ENCODE assay signal across 17 cellular contexts in the genomic region with DNA sequence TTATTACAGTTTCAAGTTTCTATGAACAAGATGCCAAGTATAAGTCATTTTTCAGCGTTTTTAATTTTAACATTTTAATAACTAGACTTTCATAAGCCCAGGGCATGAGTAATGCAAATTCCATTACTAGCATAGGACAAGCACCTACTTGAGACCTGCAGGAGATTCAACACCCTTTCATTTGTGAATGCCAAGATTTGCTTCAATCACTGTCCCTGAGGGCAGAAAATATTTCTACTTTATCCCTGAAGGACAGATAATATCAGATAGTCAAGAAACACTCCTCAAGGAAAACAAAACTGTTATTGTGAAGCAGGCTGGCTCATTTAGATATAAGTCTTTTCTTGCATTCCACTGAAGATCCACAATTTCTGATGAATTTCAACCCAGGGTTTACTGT. TPM values are rescaled to one million over a fixed set of nuclear protein-coding genes. Genes with fewer than 3 reads are reported as not detected.
DNase-seq lines count a peak whose midpoint lies in the region; ATAC-seq, FAIRE-seq and TF ChIP-seq lines count a peak whose summit lies in the region.
"Had no signal": no experiment of that assay in that cellular context is flagged by ENCODE, and none has a peak within 500 bp of the region (broad histone marks: within the 10 kb centered on the region; RNA-seq: fewer than 3 reads in every experiment).

No MANE protein-coding gene starts in this region.

- peaks cover 0 to 12% of the 10 kb centered on the region in 2 donors for H3K4me1 ChIP-seq in lung (ENCODE audit: control insufficient read depth in 2 of 2, insufficient read depth in 2 of 2, low read length in 2 of 2)

- no peak overlapping the region for H3K4me3 Mint-ChIP-seq in type B pancreatic cell
- H3K4me3 Mint-ChIP-seq: activated B cell treated with CpG ODN at 0.5 μM for 24 hours; CD4-positive, alpha-beta memory T cell had no signal

- ATAC-seq in Right ventricle myocardium inferior = peak; percentile 28
- no peak for ATAC-seq in left ventricle myocardium superior
- ATAC-seq in lung (ENCODE audit: insufficient read depth, low FRiP score) = peak; percentile 49
- ATAC-seq in HG02642 (IDR thresholded peaks at IDR 0.05; ENCODE audit: poor library complexity, unreplicated experiment) = no peak
- ATAC-seq: HCT116 had no signal

- WGBS in lung, 2 donors = 66 to 78% methylated on average over 1 of the region's 1 CpG

- DNase-seq in Right ventricle myocardium inferior (ENCODE audit: missing footprints) (no peak), left ventricle myocardium superior (no peak), bronchial epithelial cell (ENCODE audit: low read depth) (peak; percentile 95), lung (ENCODE audit: low spot score) (no peak), type B pancreatic cell (ENCODE audit: extremely low spot score, unreplicated experiment) (no peak), mucosa of gallbladder (ENCODE audit: low spot score) (no peak), NCI-H1105 (lab: John Stamatoyannopoulos, UW) (no peak)
- DNase-seq: activated B cell treated with CpG ODN at 0.5 μM for 24 hours; CD4-positive, alpha-beta memory T cell; effector CD8-positive, alpha-beta T cell; foreskin fibroblast; KG1; midbrain; NCI-H146; OCI-M1 had no signal

- peak overlapping the region in 1 of 2 donors; percentile 77 for H3K27ac ChIP-seq in lung (ENCODE audit: low read depth in 1 of 2, low read length in 1 of 2)

- H3K27ac Mint-ChIP-seq in type B pancreatic cell = peak overlapping the region; percentile 13
- H3K27ac Mint-ChIP-seq: activated B cell treated with CpG ODN at 0.5 μM for 24 hours had no signal

- H3K9me3 ChIP-seq in lung (ENCODE audit: control insufficient read depth in 2 of 2, insufficient read depth in 1 of 2, low read length in 1 of 2) = peaks cover 0 to 4% of the 10 kb centered on the region in 2 donors

- peaks cover 11% of the 10 kb centered on the region for H3K9me3 Mint-ChIP-seq in type B pancreatic cell

- FAIRE-seq in bronchial epithelial cell (lab: Jason Lieb, UNC) = no peak

- TF ChIP-seq CTCF in bronchial epithelial cell (IDR thresholded peaks at IDR 0.05; ENCODE audit: insufficient read depth, low read length, severe bottlenecking) = no peak
- TF ChIP-seq CTCF in lung (IDR thresholded peaks at IDR 0.05; ENCODE audit: control extremely low read depth, extremely low read depth) = no peak
- TF ChIP-seq CTCF in type B pancreatic cell (conservative IDR thresholded peaks at IDR 0.05) = no peak

- H3K4me3 ChIP-seq in bronchial epithelial cell (ENCODE audit: low read depth, low read length) = no peak overlapping the region
- H3K4me3 ChIP-seq in lung = no peak overlapping the region

- H3K27me3 ChIP-seq in bronchial epithelial cell (ENCODE audit: control insufficient read depth, insufficient read depth, low read length) = no peaks in the 10 kb centered on the region
- H3K27me3 ChIP-seq in lung (ENCODE audit: control insufficient read depth, insufficient read depth) = no peaks in the 10 kb centered on the region

- H3K27me3 Mint-ChIP-seq in type B pancreatic cell = no peaks in the 10 kb centered on the region
- H3K27me3 Mint-ChIP-seq: activated B cell treated with CpG ODN at 0.5 μM for 24 hours; CD4-positive, alpha-beta memory T cell had no signal

- H3K4me1 Mint-ChIP-seq in type B pancreatic cell (ENCODE audit: unreplicated experiment) = no peaks in the 10 kb centered on the region
- H3K4me1 Mint-ChIP-seq: activated B cell treated with CpG ODN at 0.5 μM for 24 hours had no signal

- intact Hi-C loops in Right ventricle myocardium inferior (cut with DNase I) (loop anchor here (5.0 kb wide), 1 partner anchor 124 kb away; a partner anchor contains a TSS), left ventricle myocardium superior (cut with micrococcal nuclease) (loop anchor here (5.0 kb wide), 1 partner anchor 59 kb away; no protein-coding TSS in a partner anchor)

- no peaks in the 10 kb centered on the region for H3K36me3 ChIP-seq in bronchial epithelial cell (ENCODE audit: control insufficient read depth, insufficient read depth, low read length)
- H3K36me3 ChIP-seq in lung (ENCODE audit: control insufficient read depth in 2 of 2, insufficient read depth in 2 of 2, low read length in 2 of 2) = no peaks in the 10 kb centered on the region

- H3K36me3 Mint-ChIP-seq in type B pancreatic cell = peaks cover 3% of the 10 kb centered on the region

RNA-seq across cellular contexts. Expression of a gene that starts 27.7 kb away (rescaled TPM):
- 56.7 TPM for total RNA-seq in Right ventricle myocardium inferior
- 58.4 TPM for total RNA-seq in left ventricle myocardium superior
- total RNA-seq in bronchial epithelial cell = 59.9 and 72.7 TPM in 2 replicates
- 10 to 100 TPM; 15.0 to 33.0 TPM for total RNA-seq in lung
- polyA plus RNA-seq in lung = 10 to 100 TPM; 20.0 to 31.1 TPM
- total RNA-seq in type B pancreatic cell (ENCODE audit: low replicate concordance) = 24.3 and 32.5 TPM in 2 replicates
- total RNA-seq in mucosa of gallbladder = 30.9 TPM

Comparison
In these comparisons a context has a peak if more than half of its experiments do, and no peak if none do; other contexts are left out.
1. ATAC-seq: peak in Right ventricle myocardium inferior (single experiment) and lung (single experiment); none in left ventricle myocardium superior (single experiment) and HG02642 (single experiment).